Comparison of ENCODE assay signal across 29 cellular contexts in genomic region chr18:25365242-25365641, GRCh38. TPM values are rescaled to one million over a fixed set of nuclear protein-coding genes. Genes with fewer than 3 reads are reported as not detected.
"Had no signal": no experiment of that assay in that cellular context is flagged by ENCODE, and none has a peak within 500 bp of the region (broad histone marks: within the 10 kb centered on the region; RNA-seq: fewer than 3 reads in every experiment).

No MANE protein-coding gene starts in this region.

- H3K27me3 ChIP-seq: colonic mucosa, neural progenitor cell, sigmoid colon, vagina had no signal

- H3K9me3 ChIP-seq: colonic mucosa, esophagus squamous epithelium, gastroesophageal sphincter, lower lobe of right lung, sigmoid colon, transverse colon, vagina had no signal

- ATAC-seq: activated CD4-positive, alpha-beta T cell treated with anti-CD3 and anti-CD28 coated beads for 36 hours; activated naive CD4-positive, alpha-beta T cell treated with anti-CD3 and anti-CD28 coated beads, Interleukin-2, amount 50 U/mL, for 72 hours; activated T-helper 17 cell treated with anti-CD3 and anti-CD28 coated beads, Interleukin-2, amount 50 U/mL, for 72 hours; effector memory CD8-positive, alpha-beta T cell; gastroesophageal sphincter; lower lobe of right lung; stimulated activated naive B cell treated with anti-CD40 and anti-IgM and Interleukin-4, amounts not matched to agents 10 μg/mL and 1 μg/mL and 100 μg/mL, for 72 hours had no signal

- H3K4me1 ChIP-seq: colonic mucosa, esophagus squamous epithelium, gastroesophageal sphincter, lower lobe of right lung, neural progenitor cell, sigmoid colon, transverse colon, vagina had no signal

- DNase-seq: activated B cell treated with CpG ODN at 0.5 μM for 24 hours; activated CD4-positive, alpha-beta T cell treated with anti-CD3 and anti-CD28 coated beads for 36 hours; activated CD4-positive, alpha-beta T cell treated with anti-CD3 and anti-CD28 coated beads, Interleukin-2, amount 50 U/mL, for 4 hours; activated CD8-positive, alpha-beta memory T cell treated with anti-CD3 and anti-CD28 coated beads for 24 hours; activated CD8-positive, alpha-beta memory T cell treated with anti-CD3 and anti-CD28 coated beads, Interleukin-2, amount 50 U/mL, for 4 hours; activated T-cell treated with anti-CD3 and anti-CD28 coated beads, Interleukin-2, amount 50 U/mL, for 24 hours; central memory CD4-positive, alpha-beta T cell; colonic mucosa; effector memory CD8-positive, alpha-beta T cell; esophagus squamous epithelium; head of caudate nucleus; islet precursor cell; lower lobe of right lung; naive B cell; retina; sigmoid colon; stimulated activated CD4-positive, alpha-beta T cell treated with anti-CD3 and anti-CD28 coated beads, Interleukin-15, amount 100 ng/mL, for 24 hours; stimulated activated CD8-positive, alpha-beta memory T cell treated with anti-CD3 and anti-CD28 coated beads, Interleukin-4, amount 100 ng/mL, for 48 hours; stimulated activated naive B cell treated with anti-CD40 and anti-IgM and Interleukin-4, amounts not matched to agents 10 μg/mL and 1 μg/mL and 100 μg/mL, for 72 hours; T-helper 9 cell; transverse colon had no signal

- H3K4me1 Mint-ChIP-seq: activated B cell treated with CpG ODN at 0.5 μM for 24 hours; activated CD4-positive, alpha-beta T cell treated with anti-CD3 and anti-CD28 coated beads for 36 hours; activated T-helper 17 cell treated with anti-CD3 and anti-CD28 coated beads, Interleukin-2, amount 50 U/mL, for 72 hours; naive B cell; stimulated activated naive B cell treated with anti-CD40 and anti-IgM and Interleukin-4, amounts not matched to agents 10 μg/mL and 1 μg/mL and 100 μg/mL, for 72 hours had no signal

- H3K4me3 ChIP-seq: colonic mucosa, dorsolateral prefrontal cortex, esophagus squamous epithelium, gastroesophageal sphincter, lower lobe of right lung, neural progenitor cell, sigmoid colon, smooth muscle cell, transverse colon, vagina had no signal

- H3K36me3 ChIP-seq: colonic mucosa, esophagus squamous epithelium, gastroesophageal sphincter, lower lobe of right lung, neural progenitor cell, sigmoid colon, transverse colon, vagina had no signal

- H3K4me3 Mint-ChIP-seq: activated B cell treated with CpG ODN at 0.5 μM for 24 hours; activated CD4-positive, alpha-beta T cell treated with anti-CD3 and anti-CD28 coated beads for 36 hours; activated T-cell treated with anti-CD3 and anti-CD28 coated beads, Interleukin-2, amount 50 U/mL, for 24 hours; activated T-helper 17 cell treated with anti-CD3 and anti-CD28 coated beads, Interleukin-2, amount 50 U/mL, for 72 hours; effector memory CD8-positive, alpha-beta T cell; naive B cell; neural progenitor cell; stimulated activated naive B cell treated with anti-CD40 and anti-IgM and Interleukin-4, amounts not matched to agents 10 μg/mL and 1 μg/mL and 100 μg/mL, for 72 hours had no signal

- H3K36me3 Mint-ChIP-seq: naive B cell; stimulated activated naive B cell treated with anti-CD40 and anti-IgM and Interleukin-4, amounts not matched to agents 10 μg/mL and 1 μg/mL and 100 μg/mL, for 72 hours had no signal

- H3K9me3 Mint-ChIP-seq: activated B cell treated with CpG ODN at 0.5 μM for 24 hours; activated T-cell treated with anti-CD3 and anti-CD28 coated beads, Interleukin-2, amount 50 U/mL, for 24 hours; activated T-helper 17 cell treated with anti-CD3 and anti-CD28 coated beads, Interleukin-2, amount 50 U/mL, for 72 hours; stimulated activated naive B cell treated with anti-CD40 and anti-IgM and Interleukin-4, amounts not matched to agents 10 μg/mL and 1 μg/mL and 100 μg/mL, for 72 hours had no signal

- H3K27ac ChIP-seq: colonic mucosa, dorsolateral prefrontal cortex, esophagus squamous epithelium, gastroesophageal sphincter, lower lobe of right lung, neural progenitor cell, sigmoid colon, transverse colon, vagina had no signal

- H3K27ac Mint-ChIP-seq: activated B cell treated with CpG ODN at 0.5 μM for 24 hours; activated CD4-positive, alpha-beta T cell treated with anti-CD3 and anti-CD28 coated beads for 36 hours; activated naive CD4-positive, alpha-beta T cell treated with anti-CD3 and anti-CD28 coated beads, Interleukin-2, amount 50 U/mL, for 72 hours; activated T-cell treated with anti-CD3 and anti-CD28 coated beads, Interleukin-2, amount 50 U/mL, for 24 hours; activated T-helper 17 cell treated with anti-CD3 and anti-CD28 coated beads, Interleukin-2, amount 50 U/mL, for 72 hours; effector memory CD8-positive, alpha-beta T cell; naive B cell; neural progenitor cell; progenitor cell of endocrine pancreas; stimulated activated naive B cell treated with anti-CD40 and anti-IgM and Interleukin-4, amounts not matched to agents 10 μg/mL and 1 μg/mL and 100 μg/mL, for 72 hours had no signal

RNA-seq across cellular contexts. Expression of gene ZNF521, which starts 13.3 kb away (rescaled TPM):
- total RNA-seq: activated CD4-positive, alpha-beta T cell treated with anti-CD3 and anti-CD28 coated beads for 36 hours; activated naive CD4-positive, alpha-beta T cell treated with anti-CD3 and anti-CD28 coated beads, Interleukin-2, amount 50 U/mL, for 72 hours; activated T-helper 17 cell treated with anti-CD3 and anti-CD28 coated beads, Interleukin-2, amount 50 U/mL, for 72 hours had no signal
